Comparison of ENCODE assay signal across 21 cellular contexts in genomic region chr18:48393776-48394175, GRCh38. TPM values are rescaled to one million over a fixed set of nuclear protein-coding genes. Genes with fewer than 3 reads are reported as not detected.
"Had no signal": no experiment of that assay in that cellular context is flagged by ENCODE, and none has a peak within 500 bp of the region (broad histone marks: within the 10 kb centered on the region; RNA-seq: fewer than 3 reads in every experiment).

No MANE protein-coding gene starts in this region.

- H3K36me3 ChIP-seq: esophagus muscularis mucosa, gastroesophageal sphincter, heart right ventricle, left ventricle myocardium inferior, transverse colon had no signal

- H3K27ac ChIP-seq: heart right ventricle, left ventricle myocardium inferior, parathyroid adenoma, transverse colon had no signal

- H3K4me3 ChIP-seq: esophagus muscularis mucosa, gastroesophageal sphincter, heart right ventricle, left ventricle myocardium inferior, transverse colon had no signal

- ATAC-seq: activated CD8-positive, alpha-beta T cell treated with anti-CD3 and anti-CD28 coated beads, Interleukin-2, amount 10 ng/mL, durations not matched to agents 7 days and 5 days; effector memory CD8-positive, alpha-beta T cell; gastroesophageal sphincter; heart right ventricle; right cardiac atrium had no signal

- H3K9ac ChIP-seq: parathyroid adenoma had no signal

- H3K27me3 ChIP-seq: gastroesophageal sphincter had no signal

- H3K9me3 ChIP-seq: esophagus muscularis mucosa, gastroesophageal sphincter, heart right ventricle, left ventricle myocardium inferior, transverse colon had no signal

- H3K4me1 ChIP-seq: parathyroid adenoma, transverse colon had no signal

- H3K79me2 ChIP-seq: parathyroid adenoma had no signal

- DNase-seq: activated CD4-positive, alpha-beta T cell treated with anti-CD3 and anti-CD28 coated beads for 1 hour; activated CD4-positive, alpha-beta T cell treated with anti-CD3 and anti-CD28 coated beads, Interleukin-2, amount 50 U/mL, for 1 hour; activated CD8-positive, alpha-beta T cell treated with anti-CD3 and anti-CD28 coated beads, Interleukin-2, amount 10 ng/mL, durations not matched to agents 7 days and 5 days; activated gamma-delta T cell treated with Interleukin-2 at 50 U/mL for 16 hours; aorta; central memory CD4-positive, alpha-beta T cell; effector memory CD8-positive, alpha-beta T cell; heart right ventricle; left ventricle myocardium inferior; nephron progenitor cell; nucleus accumbens; stimulated activated CD4-positive, alpha-beta T cell treated with anti-CD3 and anti-CD28 coated beads, Interleukin-12 subunit alpha, Interleukin-12 subunit beta, amount 100 ng/mL, for 4 hours; T-helper 9 cell; transverse colon had no signal

- H2AFZ ChIP-seq: parathyroid adenoma had no signal

RNA-seq across cellular contexts. Expression of gene ZBTB7C, which starts 15.4 kb away (rescaled TPM):
- total RNA-seq: activated CD8-positive, alpha-beta T cell treated with anti-CD3 and anti-CD28 coated beads, Interleukin-2, amount 10 ng/mL, durations not matched to agents 7 days and 5 days; endothelial cell of umbilical vein; mononuclear cell; pulmonary artery endothelial cell had no signal
- polyA plus RNA-seq: endothelial cell of umbilical vein had no signal
